ENCODE assay signal across 8 cellular contexts in genomic region chr20:38472513-38473352, GRCh38. TPM values are rescaled to one million over a fixed set of nuclear protein-coding genes. Genes with fewer than 3 reads are reported as not detected.
DNase-seq lines count a peak whose midpoint lies in the region; ATAC-seq and TF ChIP-seq lines count a peak whose summit lies in the region.

RALGAPB (plus strand) TSS chr20:38472843; CDS start chr20:38488433, 15,590 bp downstream.

- peak; percentile 99 for DNase-seq in DMS53 (lab: John Stamatoyannopoulos, UW)
- peak; percentile 98 for DNase-seq in Jurkat, Clone E6-1 (ENCODE audit: low read depth, low spot score)
- DNase-seq in PC-3, result peak; percentile 100
- DNase-seq in activated T-cell treated with anti-CD3 and anti-CD28 coated beads for 48 hours (ENCODE audit: low read depth), result peak; percentile 97
- peak; percentile 91 for DNase-seq in epithelial cell of prostate (ENCODE audit: low read depth, low spot score)
- DNase-seq in mucosa of descending colon, result peak; percentile 99
- peak; percentile 98 for DNase-seq in stimulated activated CD8-positive, alpha-beta memory T cell treated with anti-CD3 and anti-CD28 coated beads, Interleukin-4, amount 100 ng/mL, for 24 hours (ENCODE audit: low read depth)

- no TSS peak for BruUV-seq in PC-3 (replicated peaks; lab: Mats Ljungman, UMichigan)

- TF ChIP-seq CTCF in PC-3 (conservative IDR thresholded peaks at IDR 0.05; ENCODE audit: low read depth, low read length) (peak; percentile 68), mucosa of descending colon (IDR thresholded peaks at IDR 0.05) (peak; percentile 17)

- H3K36me3 ChIP-seq in PC-3 (ENCODE audit: low read depth, low read length) (no peaks in the 10 kb centered on the region), mucosa of descending colon (ENCODE audit: low read depth) (no peaks in the 10 kb centered on the region)

- peaks cover 22% of the 10 kb centered on the region for H4K20me1 ChIP-seq in PC-3 (ENCODE audit: low read length)

- H3K27ac ChIP-seq in PC-3 (ENCODE audit: low read length) (peak within 1 kb of the TSS; percentile 43), epithelial cell of prostate (peak within 1 kb of the TSS; percentile 82)

- H3K4me2 ChIP-seq in PC-3 (ENCODE audit: low read length), result peak within 1 kb of the TSS; percentile 88

- H3K9ac ChIP-seq in PC-3 (ENCODE audit: low read length), result peak within 1 kb of the TSS; percentile 85

- POLR2A ChIA-PET in PC-3 (lab: Charles Lee; ENCODE audit: unreplicated experiment), result interaction anchor here (0.6 to 1.4 kb wide), 6 partner anchors 10 to 303 kb away, joined by 3 to 10 read pairs (median 4); partner anchors contain the start of gene SNHG17

- H2AFZ ChIP-seq in PC-3 (ENCODE audit: low read length), result peak within 1 kb of the TSS; percentile 98

- H3F3A ChIP-seq in PC-3 (ENCODE audit: low read length, unreplicated experiment), result no peaks in the 10 kb centered on the region

- H3K27me3 ChIP-seq in PC-3 (ENCODE audit: low read length), result no peaks in the 10 kb centered on the region

- H3K4me1 ChIP-seq in PC-3 (ENCODE audit: insufficient read depth, low read length) (peaks cover 18% of the 10 kb centered on the region), mucosa of descending colon (ENCODE audit: low read depth) (peaks cover 18% of the 10 kb centered on the region)

- CTCF ChIA-PET in PC-3 (lab: Charles Lee), result interaction anchor here (0.5 to 1.5 kb wide), 11 partner anchors 16 to 229 kb away, joined by 3 to 12 read pairs (median 4); partner anchors contain the start of gene SNHG17

- peaks cover 49% of the 10 kb centered on the region for H3K79me2 ChIP-seq in PC-3 (ENCODE audit: low read length)

- ATAC-seq in GM21619 (IDR thresholded peaks at IDR 0.05; ENCODE audit: unreplicated experiment) (peak; percentile 93), PC-3 (peak; percentile 95), mucosa of descending colon (peak; percentile 98)

- H3K4me3 ChIP-seq in Jurkat, Clone E6-1 (ENCODE audit: low read length), result peak within 1 kb of the TSS; percentile 69
- peak within 1 kb of the TSS; percentile 88 for H3K4me3 ChIP-seq in PC-3 (ENCODE audit: low read length)
- peak within 1 kb of the TSS; percentile 78 for H3K4me3 ChIP-seq in mucosa of descending colon

- H3K9me3 ChIP-seq in PC-3 (ENCODE audit: low read length) (no peaks in the 10 kb centered on the region), mucosa of descending colon (no peaks in the 10 kb centered on the region)

- intact Hi-C loops in PC-3 (cut with micrococcal nuclease) (loop anchor here (1.0 kb wide), 1 partner anchor 37 kb away; the partner anchor contains the start of gene SNHG17), mucosa of descending colon (cut with DNase I, micrococcal nuclease) (no loop called here)

- no peaks in the 10 kb centered on the region for H3K9me2 ChIP-seq in PC-3 (replicated peaks; ENCODE audit: low read length)

RNA-seq across cellular contexts. Expression of gene RALGAPB, which starts in this region (rescaled TPM):
- 20.4 TPM for polyA plus RNA-seq in Jurkat, Clone E6-1 (2012; ENCODE audit: insufficient read depth, insufficient read length)
- 28.0 and 30.4 TPM in 2 replicates for total RNA-seq in PC-3 (2014; rRNA removed)
- total RNA-seq in mucosa of descending colon, result 10 to 100 TPM; 37.7 to 44.1 (median 43.0) TPM

Comparison
In these comparisons a context has a peak if more than half of its experiments do, and no peak if none do; other contexts are left out.
1. Peak in every context shown above with its lines: DNase-seq, ATAC-seq, H3K4me3 ChIP-seq and H3K27ac ChIP-seq.